8 cellular contexts compared by ENCODE assay signal in the genomic region with DNA sequence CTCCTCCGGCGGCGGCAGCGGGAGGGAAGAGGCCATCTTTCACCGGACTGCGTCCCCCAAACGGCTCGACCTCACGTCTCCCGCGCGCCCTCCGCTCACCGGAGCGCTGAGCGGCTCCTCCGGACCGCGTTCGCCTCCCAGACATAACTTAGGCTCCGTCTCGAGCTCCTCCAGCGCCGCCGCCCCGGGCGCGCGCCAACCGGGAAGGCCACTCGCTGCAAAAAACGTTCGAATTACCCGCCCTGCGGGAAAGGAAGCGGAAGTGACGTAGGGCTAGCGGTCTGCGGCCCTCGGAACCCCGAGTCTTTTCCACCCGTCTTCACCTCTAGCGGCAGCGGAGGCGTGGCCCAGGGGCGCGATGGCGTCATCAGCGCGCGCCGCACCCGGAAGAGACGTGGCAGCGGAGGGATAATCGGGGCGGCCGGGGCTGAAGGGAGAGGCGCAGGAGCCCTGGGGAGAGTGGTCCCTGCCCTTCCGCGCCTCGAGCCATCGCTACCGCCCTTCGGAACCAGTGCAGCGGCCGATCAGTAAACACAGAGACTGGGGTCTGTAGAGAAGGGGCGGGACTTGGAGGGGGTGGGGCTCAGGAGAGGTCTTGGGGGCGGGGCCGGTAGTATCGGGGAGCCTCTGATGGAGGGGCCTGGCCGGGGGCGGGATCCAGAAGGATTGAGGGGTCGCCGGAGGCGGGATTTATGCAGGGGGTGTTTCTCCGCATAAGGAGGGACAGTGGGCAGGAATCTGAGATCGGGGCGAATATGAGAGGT. TPM values are rescaled to one million over a fixed set of nuclear protein-coding genes. Genes with fewer than 3 reads are reported as not detected.
DNase-seq lines count a peak whose midpoint lies in the region; ATAC-seq and TF ChIP-seq lines count a peak whose summit lies in the region.

Gene CDCA5 (minus strand): TSS at position 207 of the 764 bp plus-strand sequence. CDS start 62 bp downstream, at position 145.
Gene ZFPL1 (plus strand): TSS at position 389 of the 764 bp plus-strand sequence. CDS start 477 bp downstream, outside the sequence.

- H3K4me1 ChIP-seq in thymus (ENCODE audit: control insufficient read depth, insufficient read depth, low read length): peaks cover 14% of the 10 kb centered on the region

- peak within 1 kb of the TSS; percentile 94 for H3K27ac ChIP-seq in thymus (ENCODE audit: low read depth)

- peak; percentile 85 for DNase-seq in GM12864 (ENCODE audit: low read depth)
- DNase-seq in NCI-H1417 treated with DMSO at 0.1 percent for 48 hours (lab: John Stamatoyannopoulos, UW): peak; percentile 82
- peak; percentile 81 to 94 for DNase-seq in SW 1271 (lab: John Stamatoyannopoulos, UW)
- DNase-seq in activated naive CD8-positive, alpha-beta T cell treated with anti-CD3 and anti-CD28 coated beads, Interleukin-2, amount 50 U/mL, for 16 hours (ENCODE audit: low read depth, low spot score): peak; percentile 88
- peak; percentile 93 to 99 (median 98) for DNase-seq in head of caudate nucleus
- peak; percentile 99 for DNase-seq in osteocyte (ENCODE audit: extremely low spot score, unreplicated experiment)

- ATAC-seq in HG02759 (IDR thresholded peaks at IDR 0.05; ENCODE audit: unreplicated experiment): peak; percentile 84

- H3K27ac Mint-ChIP-seq in osteocyte (ENCODE audit: unreplicated experiment): peak within 1 kb of the TSS; percentile 97

- H3K27me3 Mint-ChIP-seq in osteocyte (ENCODE audit: unreplicated experiment): no peaks in the 10 kb centered on the region

- H3K9me3 Mint-ChIP-seq in osteocyte (ENCODE audit: unreplicated experiment): no peaks in the 10 kb centered on the region

- intact Hi-C loops in head of caudate nucleus (cut with DNase I): loop anchor here (1.0 to 2.0 kb wide), 2 partner anchors 12 to 33 kb away; partner anchors contain the start of genes VPS51 and ZNHIT2

- H3K4me1 Mint-ChIP-seq in osteocyte (ENCODE audit: unreplicated experiment): peaks cover 31% of the 10 kb centered on the region

- H3K27me3 ChIP-seq in thymus (ENCODE audit: control insufficient read depth, insufficient read depth): no peaks in the 10 kb centered on the region

- no peaks in the 10 kb centered on the region for H3K9me3 ChIP-seq in thymus (ENCODE audit: control insufficient read depth)

- H3K36me3 ChIP-seq in thymus (ENCODE audit: control insufficient read depth, insufficient read depth): peaks cover 48% of the 10 kb centered on the region

- H3K4me3 ChIP-seq in GM12864 (ENCODE audit: low read depth, low read length) (peak within 1 kb of the TSS; percentile 92), thymus (ENCODE audit: low read length) (peak within 1 kb of the TSS; percentile 98)

- peak within 1 kb of the TSS; percentile 93 for H3K4me3 Mint-ChIP-seq in osteocyte (ENCODE audit: unreplicated experiment)

- H3K36me3 Mint-ChIP-seq in osteocyte (ENCODE audit: unreplicated experiment): peaks cover 13% of the 10 kb centered on the region

- no peak for TF ChIP-seq CTCF in GM12864 (IDR thresholded peaks at IDR 0.05; ENCODE audit: low read depth, low read length, missing control alignments)
- TF ChIP-seq CTCF in osteocyte (IDR thresholded peaks at IDR 0.05): no peak

- WGBS in thymus: under 1% methylated on average over 79 of the region's 79 CpGs

RNA-seq across cellular contexts. Expression of gene CDCA5, which starts in this region (rescaled TPM):
- total RNA-seq in osteocyte: 6.0 and 7.1 TPM in 2 replicates
- polyA plus RNA-seq in thymus: 2.2 TPM

RNA-seq across cellular contexts. Expression of gene ZFPL1, which starts in this region (rescaled TPM):
- 49.5 and 55.3 TPM in 2 replicates for total RNA-seq in osteocyte
- 42.5 TPM for polyA plus RNA-seq in thymus

Comparison
In these comparisons a context has a peak if more than half of its experiments do, and no peak if none do; other contexts are left out.
1. Peak in every context shown above with its lines: DNase-seq, ATAC-seq, H3K4me3 ChIP-seq and H3K27ac ChIP-seq.